In the genomic region with DNA sequence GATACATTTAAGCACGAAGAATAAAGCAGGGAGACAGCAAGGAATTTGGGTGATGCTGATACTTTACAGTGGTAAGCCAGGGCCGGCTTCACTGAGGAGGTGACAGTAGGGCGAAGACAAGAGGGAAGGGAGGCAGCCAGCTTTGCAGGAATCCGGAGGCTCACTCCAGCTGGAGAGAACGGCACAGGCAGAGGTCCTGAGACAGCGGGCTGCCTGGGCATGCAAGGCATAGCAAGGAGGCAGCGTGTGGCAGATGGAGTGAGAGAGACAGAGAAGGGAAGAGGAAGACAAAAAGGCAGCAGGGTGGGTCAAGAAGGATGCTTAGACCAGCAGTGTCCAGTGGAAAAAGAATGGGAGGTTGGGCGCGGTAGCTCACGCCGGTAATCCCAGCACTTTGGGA, we compare ENCODE assay signal across 22 cellular contexts.
"Had no signal": no experiment of that assay in that cellular context is flagged by ENCODE, and none has a peak within 500 bp of the region (broad histone marks: within the 10 kb centered on the region; RNA-seq: fewer than 3 reads in every experiment).

No MANE protein-coding gene starts in this region.

- DNase-seq: activated CD4-positive, alpha-beta T cell treated with anti-CD3 and anti-CD28 coated beads, Interleukin-2, amount 10 ng/mL, durations not matched to agents 7 days and 5 days; activated CD8-positive, alpha-beta memory T cell treated with anti-CD3 and anti-CD28 coated beads for 24 hours; activated CD8-positive, alpha-beta memory T cell treated with anti-CD3 and anti-CD28 coated beads, Interleukin-2, amount 50 U/mL, for 48 hours; activated effector memory CD4-positive, alpha-beta T cell treated with Interleukin-2 at 50 U/mL for 16 hours; activated naive CD4-positive, alpha-beta T cell treated with anti-CD3 and anti-CD28 coated beads, Interleukin-2, amount 10 ng/mL, durations not matched to agents 7 days and 5 days; activated naive CD8-positive, alpha-beta T cell treated with anti-CD3 and anti-CD28 coated beads, Interleukin-2, amount 50 U/mL, for 24 hours; activated T-cell treated with anti-CD3 and anti-CD28 coated beads, Interleukin-2, amount 50 U/mL, for 48 hours; anterior cingulate cortex; effector CD4-positive, alpha-beta T cell; esophagus squamous epithelium; heart right ventricle; immature natural killer cell; left cardiac atrium; sigmoid colon; SK-N-SH; stimulated activated CD4-positive, alpha-beta T cell treated with anti-CD3 and anti-CD28 coated beads, Interleukin-4, amount 100 ng/mL, for 24 hours; T-cell; testis had no signal

- H3K9me3 ChIP-seq: esophagus squamous epithelium, heart right ventricle, sigmoid colon, SK-N-SH, testis had no signal

- H3K4me3 Mint-ChIP-seq: activated CD4-positive, alpha-beta T cell treated with anti-CD3 and anti-CD28 coated beads, Interleukin-2, amount 10 ng/mL, durations not matched to agents 7 days and 5 days; activated naive CD4-positive, alpha-beta T cell treated with anti-CD3 and anti-CD28 coated beads, Interleukin-2, amount 10 ng/mL, durations not matched to agents 7 days and 5 days; activated naive CD8-positive, alpha-beta T cell treated with anti-CD3 and anti-CD28 coated beads, Interleukin-2, amount 50 U/mL, for 24 hours; immature natural killer cell; stimulated activated effector memory CD8-positive, alpha-beta T cell treated with anti-CD3 and anti-CD28 coated beads, Interleukin-12 subunit alpha, Interleukin-12 subunit beta, amount 100 ng/mL, for 72 hours; T-cell had no signal

- H3K36me3 Mint-ChIP-seq: activated naive CD4-positive, alpha-beta T cell treated with anti-CD3 and anti-CD28 coated beads, Interleukin-2, amount 10 ng/mL, durations not matched to agents 7 days and 5 days; immature natural killer cell; stimulated activated effector memory CD8-positive, alpha-beta T cell treated with anti-CD3 and anti-CD28 coated beads, Interleukin-12 subunit alpha, Interleukin-12 subunit beta, amount 100 ng/mL, for 72 hours; T-cell had no signal

- H3K9me3 Mint-ChIP-seq: activated naive CD4-positive, alpha-beta T cell treated with anti-CD3 and anti-CD28 coated beads, Interleukin-2, amount 10 ng/mL, durations not matched to agents 7 days and 5 days; activated naive CD8-positive, alpha-beta T cell treated with anti-CD3 and anti-CD28 coated beads, Interleukin-2, amount 50 U/mL, for 24 hours; immature natural killer cell; stimulated activated effector memory CD8-positive, alpha-beta T cell treated with anti-CD3 and anti-CD28 coated beads, Interleukin-12 subunit alpha, Interleukin-12 subunit beta, amount 100 ng/mL, for 72 hours; T-cell had no signal

- H3K27ac Mint-ChIP-seq: activated naive CD4-positive, alpha-beta T cell treated with anti-CD3 and anti-CD28 coated beads, Interleukin-2, amount 10 ng/mL, durations not matched to agents 7 days and 5 days; activated naive CD8-positive, alpha-beta T cell treated with anti-CD3 and anti-CD28 coated beads, Interleukin-2, amount 50 U/mL, for 24 hours; stimulated activated effector memory CD8-positive, alpha-beta T cell treated with anti-CD3 and anti-CD28 coated beads, Interleukin-12 subunit alpha, Interleukin-12 subunit beta, amount 100 ng/mL, for 72 hours had no signal

- H3K27me3 ChIP-seq: esophagus squamous epithelium, sigmoid colon, testis had no signal

- H3K9ac ChIP-seq: SK-N-SH had no signal

- H3K4me2 ChIP-seq: SK-N-SH had no signal

- H3K27me3 Mint-ChIP-seq: T-cell had no signal

- H3K36me3 ChIP-seq: esophagus squamous epithelium, heart right ventricle, sigmoid colon had no signal

- H3K4me3 ChIP-seq: esophagus squamous epithelium, heart right ventricle, lung, sigmoid colon, testis had no signal

- FAIRE-seq: bronchial epithelial cell, endothelial cell of umbilical vein had no signal

- H3K27ac ChIP-seq: esophagus squamous epithelium, testis had no signal
